17 cellular contexts compared by ENCODE assay signal in the genomic region with DNA sequence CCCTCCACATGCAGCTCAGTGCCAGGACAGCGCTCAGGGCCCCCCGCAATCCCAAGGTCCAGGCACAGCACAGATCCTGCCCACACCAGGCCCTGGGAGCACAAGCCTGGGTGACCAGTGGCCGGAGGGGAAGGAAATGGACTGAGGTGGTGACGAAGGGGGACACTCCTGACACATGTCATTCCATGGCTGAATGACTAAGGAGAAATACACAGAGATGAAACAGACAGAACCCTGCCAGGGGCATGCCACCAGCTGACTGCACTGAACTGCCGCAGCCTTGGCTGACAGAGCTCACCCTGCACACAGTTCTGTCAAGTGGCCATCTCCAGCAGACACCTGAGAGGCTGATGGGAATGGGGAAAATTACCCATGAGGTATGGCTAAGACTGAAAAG. TPM values are rescaled to one million over a fixed set of nuclear protein-coding genes. Genes with fewer than 3 reads are reported as not detected.
A peak's percentile ranks its signal among the peaks of the same experiment; 100 is the strongest.
DNase-seq lines count a peak whose midpoint lies in the region; ATAC-seq and TF ChIP-seq lines count a peak whose summit lies in the region.
"Had no signal": no experiment of that assay in that cellular context is flagged by ENCODE, and none has a peak within 500 bp of the region (broad histone marks: within the 10 kb centered on the region; RNA-seq: fewer than 3 reads in every experiment).

No MANE protein-coding gene starts in this region.

- intact Hi-C loops in CD14-positive monocyte (cut with micrococcal nuclease): no loop called here
- intact Hi-C loops in esophagus squamous epithelium (cut with DNase I): no loop called here
- intact Hi-C loops in naive thymus-derived CD4-positive, alpha-beta T cell (cut with micrococcal nuclease): no loop called here
- intact Hi-C loops in posterior vena cava (cut with DNase I): no loop called here

- H3K9me3 ChIP-seq in esophagus squamous epithelium: no peaks in the 10 kb centered on the region
- H3K9me3 ChIP-seq in naive thymus-derived CD4-positive, alpha-beta T cell (ENCODE audit: control insufficient read depth in 2 of 3, low read length in 3 of 3): no peaks in the 10 kb centered on the region

- H3K27me3 ChIP-seq in esophagus squamous epithelium: no peaks in the 10 kb centered on the region
- no peaks in the 10 kb centered on the region for H3K27me3 ChIP-seq in naive thymus-derived CD4-positive, alpha-beta T cell (ENCODE audit: control insufficient read depth in 2 of 2, insufficient read depth in 2 of 2, low read length in 2 of 2)

- H3K27ac Mint-ChIP-seq in CD14-positive monocyte: peak overlapping the region in 3 of 7 donors; percentile 88 to 89 (median 89)
- H3K27ac Mint-ChIP-seq in naive thymus-derived CD4-positive, alpha-beta T cell: no peak overlapping the region
- H3K27ac Mint-ChIP-seq: activated T-cell treated with anti-CD3 and anti-CD28 coated beads, Interleukin-2, amount 50 U/mL, for 24 hours; memory B cell had no signal

- H3K9me3 Mint-ChIP-seq in CD14-positive monocyte: peaks cover 0 to 3% (median 0%) of the 10 kb centered on the region in 7 donors
- H3K9me3 Mint-ChIP-seq in naive thymus-derived CD4-positive, alpha-beta T cell: no peaks in the 10 kb centered on the region
- H3K9me3 Mint-ChIP-seq: activated T-cell treated with anti-CD3 and anti-CD28 coated beads, Interleukin-2, amount 50 U/mL, for 24 hours; memory B cell had no signal

- no peaks in the 10 kb centered on the region for H3K36me3 Mint-ChIP-seq in CD14-positive monocyte
- H3K36me3 Mint-ChIP-seq in naive thymus-derived CD4-positive, alpha-beta T cell: no peaks in the 10 kb centered on the region
- H3K36me3 Mint-ChIP-seq: memory B cell had no signal

- H3K4me3 ChIP-seq in esophagus squamous epithelium: no peak overlapping the region
- H3K4me3 ChIP-seq in naive thymus-derived CD4-positive, alpha-beta T cell (ENCODE audit: low read length): no peak overlapping the region
- H3K4me3 ChIP-seq: coronary artery had no signal

- ATAC-seq in naive thymus-derived CD4-positive, alpha-beta T cell: peak; percentile 60

- DNase-seq in CD14-positive monocyte (ENCODE audit: low spot score) (peak; percentile 64), NCI-H2029 treated with DMSO at 0.1 percent for 48 hours (lab: John Stamatoyannopoulos, UW) (peak; percentile 30), esophagus squamous epithelium (lab: John Stamatoyannopoulos, UW) (no peak), Ammon's horn (ENCODE audit: low spot score) (no peak), amygdala (lab: John Stamatoyannopoulos, UW) (no peak), posterior vena cava (ENCODE audit: low spot score) (no peak)
- no peak for DNase-seq in naive thymus-derived CD4-positive, alpha-beta T cell
- DNase-seq in activated effector memory CD4-positive, alpha-beta T cell treated with Interleukin-2 at 50 U/mL for 16 hours: no peak
- DNase-seq: activated T-cell treated with anti-CD3 and anti-CD28 coated beads, Interleukin-2, amount 50 U/mL, for 24 hours; AML-193; DMS 273 treated with DMSO at 0.1 percent for 48 hours; H7; KBM-7; NCI-H1436 treated with DMSO at 0.1 percent for 48 hours; stimulated activated CD4-positive, alpha-beta T cell treated with anti-CD3 and anti-CD28 coated beads, Interleukin-12 subunit alpha, Interleukin-12 subunit beta, amount 100 ng/mL, for 4 hours had no signal

- peak overlapping the region in 1 of 2 donors; percentile 43 for H3K4me3 Mint-ChIP-seq in CD14-positive monocyte
- H3K4me3 Mint-ChIP-seq in naive thymus-derived CD4-positive, alpha-beta T cell: no peak overlapping the region
- H3K4me3 Mint-ChIP-seq: activated T-cell treated with anti-CD3 and anti-CD28 coated beads, Interleukin-2, amount 50 U/mL, for 24 hours; memory B cell had no signal

- peak overlapping the region in 3 of 4 donors; percentile 5 to 63 (median 30) for H3K27ac ChIP-seq in esophagus squamous epithelium
- no peak overlapping the region for H3K27ac ChIP-seq in naive thymus-derived CD4-positive, alpha-beta T cell (ENCODE audit: low read depth, low read length)

- H3K4me1 Mint-ChIP-seq in CD14-positive monocyte: peaks cover 4% of the 10 kb centered on the region
- H3K4me1 Mint-ChIP-seq in naive thymus-derived CD4-positive, alpha-beta T cell: peaks cover 0 to 23% (median 17%) of the 10 kb centered on the region in 7 donors

- CTCF ChIA-PET in naive thymus-derived CD4-positive, alpha-beta T cell (lab: Charles Lee): no interaction called here

- H3K4me1 ChIP-seq in esophagus squamous epithelium: no peaks in the 10 kb centered on the region
- peaks cover 0 to 6% of the 10 kb centered on the region in 2 donors for H3K4me1 ChIP-seq in naive thymus-derived CD4-positive, alpha-beta T cell (ENCODE audit: control insufficient read depth in 2 of 2, insufficient read depth in 2 of 2, low read length in 2 of 2)

- POLR2A ChIA-PET in naive thymus-derived CD4-positive, alpha-beta T cell (lab: Charles Lee): no interaction called here

- WGBS in esophagus squamous epithelium, 2 donors: 93 to 95% methylated on average over 3 of the region's 5 CpGs

- no peaks in the 10 kb centered on the region for H3K36me3 ChIP-seq in esophagus squamous epithelium
- H3K36me3 ChIP-seq in naive thymus-derived CD4-positive, alpha-beta T cell (ENCODE audit: control insufficient read depth in 2 of 3, insufficient read depth in 3 of 3, low read length in 3 of 3): no peaks in the 10 kb centered on the region

- TF ChIP-seq POLR2A in esophagus squamous epithelium (IDR thresholded peaks at IDR 0.05): no peak

- TF ChIP-seq CTCF in CD14-positive monocyte (IDR thresholded peaks at IDR 0.05): no peak
- no peak for TF ChIP-seq CTCF in esophagus squamous epithelium (IDR thresholded peaks at IDR 0.05)

- H3K27me3 Mint-ChIP-seq in CD14-positive monocyte (ENCODE audit: low read depth in 3 of 3): no peaks in the 10 kb centered on the region
- peaks cover 0 to 9% (median 0%) of the 10 kb centered on the region in 5 donors for H3K27me3 Mint-ChIP-seq in naive thymus-derived CD4-positive, alpha-beta T cell
- H3K27me3 Mint-ChIP-seq: activated T-cell treated with anti-CD3 and anti-CD28 coated beads, Interleukin-2, amount 50 U/mL, for 24 hours; memory B cell had no signal

RNA-seq across cellular contexts. Expression of gene HSF2BP, which starts 56.1 kb away (rescaled TPM):
- under 1 TPM in 1 of 2 donors, not detected in 1; 0.20 TPM for polyA plus RNA-seq in CD14-positive monocyte
- total RNA-seq in esophagus squamous epithelium (1 to 10 TPM in 1 of 4 donors, under 1 TPM in 2, not detected in 1; 0.35 to 1.1 (median 0.76) TPM), posterior vena cava (under 1 TPM; 0.46 to 0.48 TPM)
- 1 to 10 TPM in 1 of 5 experiments, under 1 TPM in 4; 0.31 to 1.4 (median 0.91) TPM for total RNA-seq in naive thymus-derived CD4-positive, alpha-beta T cell
- polyA plus RNA-seq in naive thymus-derived CD4-positive, alpha-beta T cell: under 1 TPM; 0.28 to 0.81 TPM

RNA-seq across cellular contexts. Expression of gene RRP1B, which starts 56.1 kb away (rescaled TPM):
- 1 to 10 TPM; 4.5 to 6.1 TPM for polyA plus RNA-seq in CD14-positive monocyte
- total RNA-seq in esophagus squamous epithelium: 10 to 100 TPM; 13.3 to 23.4 (median 22.5) TPM
- 10 to 100 TPM; 23.9 to 44.2 (median 39.6) TPM for total RNA-seq in naive thymus-derived CD4-positive, alpha-beta T cell
- polyA plus RNA-seq in naive thymus-derived CD4-positive, alpha-beta T cell: 10 to 100 TPM; 32.8 to 49.3 TPM
- 10 to 100 TPM; 14.6 to 15.2 TPM for total RNA-seq in posterior vena cava

Comparison
In these comparisons a context has a peak if more than half of its experiments do, and no peak if none do; other contexts are left out.
1. DNase-seq: peak in CD14-positive monocyte (single experiment) and NCI-H2029 treated with DMSO at 0.1 percent for 48 hours (single experiment); none in esophagus squamous epithelium (single experiment), naive thymus-derived CD4-positive, alpha-beta T cell (0 of 9), activated effector memory CD4-positive, alpha-beta T cell treated with Interleukin-2 at 50 U/mL for 16 hours (single experiment), Ammon's horn (single experiment), amygdala (0 of 56) and posterior vena cava (single experiment).